ENCODE assay signal across 28 cellular contexts in the genomic region with DNA sequence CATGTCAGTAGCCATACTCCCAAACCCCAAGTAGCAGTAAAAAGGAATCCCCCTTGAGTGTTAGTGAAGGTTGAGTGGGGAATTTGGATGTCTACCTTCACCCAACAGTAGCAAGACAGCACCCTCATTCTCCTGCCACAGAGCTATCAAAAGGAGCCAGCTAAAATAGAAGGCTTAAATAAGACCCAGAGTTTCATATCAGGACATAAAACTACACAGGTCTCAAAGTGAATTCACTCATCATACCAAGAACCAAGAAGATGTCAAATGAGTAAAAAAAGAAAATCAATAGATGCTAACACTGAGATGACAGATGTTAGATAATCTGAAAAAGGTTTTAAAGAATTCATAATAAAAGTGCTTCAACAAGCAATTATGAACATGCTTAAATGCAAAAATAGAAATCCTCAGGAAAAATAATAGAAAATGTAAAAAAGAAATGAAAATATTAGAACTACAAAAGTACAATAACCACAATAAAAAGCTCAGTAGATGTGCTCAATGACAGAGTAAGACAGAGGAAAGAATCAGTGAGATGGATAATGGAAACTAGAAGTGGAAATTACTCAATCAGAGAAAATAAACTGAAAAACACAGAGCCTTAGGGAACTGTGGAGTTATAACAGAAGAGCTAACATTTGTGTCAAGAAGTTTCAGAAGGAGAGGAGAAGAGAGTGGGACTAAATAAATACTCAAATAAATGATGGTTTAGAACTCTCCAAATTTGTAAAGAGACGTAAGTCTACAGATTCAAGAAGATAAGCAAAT.
DNase-seq lines count a peak whose midpoint lies in the region; ATAC-seq, FAIRE-seq and TF ChIP-seq lines count a peak whose summit lies in the region.
"Had no signal": no experiment of that assay in that cellular context is flagged by ENCODE, and none has a peak within 500 bp of the region (broad histone marks: within the 10 kb centered on the region; RNA-seq: fewer than 3 reads in every experiment).

No MANE protein-coding gene starts in this region.

- TF ChIP-seq RAD21 in K562 (CRISPR knock-in tag; conservative IDR thresholded peaks at IDR 0.05 in 1 of 2, IDR thresholded peaks at IDR 0.05 in 1 of 2), result no peak

- peaks cover 2% of the 10 kb centered on the region for H3K27me3 Mint-ChIP-seq in activated CD4-positive, alpha-beta T cell treated with anti-CD3 and anti-CD28 coated beads, Interleukin-2, amount 10 ng/mL, durations not matched to agents 24 days and 14 days

- CTCF ChIA-PET in K562 (lab: Yijun Ruan, JAX; ENCODE audit: low intra/inter-chr PET ratio), result no interaction called here

- peaks cover 7% of the 10 kb centered on the region for H3K9me3 Mint-ChIP-seq in activated CD4-positive, alpha-beta T cell treated with anti-CD3 and anti-CD28 coated beads, Interleukin-2, amount 10 ng/mL, durations not matched to agents 24 days and 14 days
- H3K9me3 Mint-ChIP-seq: HFFc6 had no signal

- POLR2A ChIA-PET in K562 (lab: Yijun Ruan, JAX), result interaction anchor here (0.8 kb wide), 1 partner anchor 14 kb away, joined by 3 read pairs; no protein-coding TSS in a partner anchor

- no peak overlapping the region for H3K27ac ChIP-seq in K562 (ENCODE audit: extremely low read depth, low read depth, low read length)

- 0% methylated on average over 1 of the region's 1 CpG for WGBS in K562 (ENCODE audit: insufficient coverage, low coverage, missing lambda C conversion rate)

- peaks cover 7% of the 10 kb centered on the region for H3K4me1 Mint-ChIP-seq in activated CD4-positive, alpha-beta T cell treated with anti-CD3 and anti-CD28 coated beads, Interleukin-2, amount 10 ng/mL, durations not matched to agents 24 days and 14 days

- BruUV-seq in K562 (replicated peaks; lab: Mats Ljungman, UMichigan), result no TSS peak

- H3K36me3 ChIP-seq in K562 (ENCODE audit: control insufficient read depth, insufficient read depth, low read length) (no peaks in the 10 kb centered on the region), BE2C (no peaks in the 10 kb centered on the region)
- H3K36me3 ChIP-seq: HAP-1 had no signal

- no peak for FAIRE-seq in K562 (lab: Jason Lieb, UNC)
- FAIRE-seq: HTR-8/SVneo, RCC 7860 had no signal

- no peaks in the 10 kb centered on the region for H4K20me1 ChIP-seq in K562 (replicated peaks; ENCODE audit: control insufficient read depth, insufficient read depth, low read length)

- TF ChIP-seq POLR2A in K562 (conservative IDR thresholded peaks at IDR 0.05), result no peak

- no peaks in the 10 kb centered on the region for H3K9me1 ChIP-seq in K562 (ENCODE audit: control insufficient read depth, insufficient read depth, low read length)

- H3K27ac Mint-ChIP-seq in activated CD4-positive, alpha-beta T cell treated with anti-CD3 and anti-CD28 coated beads, Interleukin-2, amount 10 ng/mL, durations not matched to agents 24 days and 14 days, result peak overlapping the region; percentile 17
- H3K27ac Mint-ChIP-seq: HFFc6 had no signal

- H2AFZ ChIP-seq in K562 (ENCODE audit: low read depth, low read length), result no peak overlapping the region

- 0 out of 5 replicates have a peak, but pooled peaks cover 0 to 5% of the 10 kb centered on the region in 2 experiments for H3K27me3 ChIP-seq in K562 (ENCODE audit: control insufficient read depth in 2 of 2, insufficient read depth in 2 of 2, low read length in 2 of 2)
- H3K27me3 ChIP-seq in BE2C, result no peaks in the 10 kb centered on the region

- no peak overlapping the region for H3K4me2 ChIP-seq in K562 (ENCODE audit: insufficient read depth, low read length)
- H3K4me2 ChIP-seq: SK-N-SH had no signal

- DNase-seq in activated CD4-positive, alpha-beta T cell treated with anti-CD3 and anti-CD28 coated beads, Interleukin-2, amount 10 ng/mL, durations not matched to agents 24 days and 14 days, result no peak
- no peak for DNase-seq in activated CD4-positive, alpha-beta T cell treated with anti-CD3 and anti-CD28 coated beads, Interleukin-2, amount 50 U/mL, for 4 hours
- DNase-seq in K562 (ENCODE audit: extremely low read depth in 1 of 4, low spot score in 3 of 4) (no peak), NCI-H2227 (lab: John Stamatoyannopoulos, UW; ENCODE audit: unreplicated experiment) (no peak), BE2C (no peak)
- DNase-seq: 8988T, ACHN, Calu3, DMS79 treated with DMSO at 0.1 percent for 48 hours, GOT3, HFFc6, KBM-7, MV-4-11, NCI-H1105, NCI-H1436 treated with DMSO at 0.1 percent for 48 hours, NCI-H187 treated with DMSO at 0.1 percent for 48 hours, NCI-H2107, NCI-H446, NCI-H524 treated with DMSO at 0.1 percent for 48 hours, NCI-H774, SIG-M5, SK-N-SH had no signal

- intact Hi-C loops in activated CD4-positive, alpha-beta T cell treated with anti-CD3 and anti-CD28 coated beads, Interleukin-2, amount 10 ng/mL, durations not matched to agents 24 days and 14 days (cut with micrococcal nuclease), result no loop called here
- intact Hi-C loops in K562 (cut with micrococcal nuclease), result no loop called here

- no peaks in the 10 kb centered on the region for H3K4me1 ChIP-seq in K562 (replicated peaks in 1 of 2; ENCODE audit: control insufficient read depth in 2 of 2, insufficient read depth in 2 of 2, low read length in 2 of 2)
- no peaks in the 10 kb centered on the region for H3K4me1 ChIP-seq in BE2C
- H3K4me1 ChIP-seq: HAP-1 had no signal

- peak; percentile 54 for ATAC-seq in GM19351 (IDR thresholded peaks at IDR 0.05; ENCODE audit: unreplicated experiment)
- ATAC-seq in HG02885 (IDR thresholded peaks at IDR 0.05; ENCODE audit: poor library complexity, unreplicated experiment), result peak; percentile 62
- no peak for ATAC-seq in K562
- ATAC-seq in GM18907 (IDR thresholded peaks at IDR 0.05; ENCODE audit: unreplicated experiment), result no peak

- no peak overlapping the region for H3K4me3 Mint-ChIP-seq in activated CD4-positive, alpha-beta T cell treated with anti-CD3 and anti-CD28 coated beads, Interleukin-2, amount 10 ng/mL, durations not matched to agents 24 days and 14 days
- H3K4me3 Mint-ChIP-seq: HFFc6 had no signal

- no peak for TF ChIP-seq EP300 in K562 (IDR thresholded peaks at IDR 0.05; ENCODE audit: low read length)

- H3K9me3 ChIP-seq in K562 (replicated peaks; ENCODE audit: control insufficient read depth, insufficient read depth, low read depth, low read length), result no peaks in the 10 kb centered on the region
- H3K9me3 ChIP-seq in BE2C, result no peaks in the 10 kb centered on the region
- H3K9me3 ChIP-seq: HAP-1, SK-N-SH had no signal

- no peak for TF ChIP-seq CTCF in K562 (IDR thresholded peaks at IDR 0.05 in 2 of 3, conservative IDR thresholded peaks at IDR 0.05 in 1 of 3; ENCODE audit: insufficient read depth in 2 of 3, low read depth in 1 of 3, low read length in 3 of 3)
- no peak for TF ChIP-seq CTCF in BE2C (IDR thresholded peaks at IDR 0.05; ENCODE audit: low read depth, low read length)

- no peak overlapping the region for H3K9ac ChIP-seq in K562 (ENCODE audit: insufficient read depth in 1 of 2, low read depth in 2 of 2, low read length in 2 of 2)
- H3K9ac ChIP-seq: SK-N-SH had no signal

- no peaks in the 10 kb centered on the region for H3K36me3 Mint-ChIP-seq in activated CD4-positive, alpha-beta T cell treated with anti-CD3 and anti-CD28 coated beads, Interleukin-2, amount 10 ng/mL, durations not matched to agents 24 days and 14 days (ENCODE audit: low read depth)

- in situ Hi-C loops in K562 (cut with MboI), result no loop called here

- H3K79me2 ChIP-seq in K562 (ENCODE audit: control insufficient read depth, insufficient read depth, low read length), result no peaks in the 10 kb centered on the region

- H3K4me3 ChIP-seq in K562, result no peak overlapping the region
- H3K4me3 ChIP-seq in BE2C (ENCODE audit: low read depth, low read length), result no peak overlapping the region
- H3K4me3 ChIP-seq: HAP-1 had no signal

TF ChIP-seq in K562, 482 proteins besides CTCF, POLR2A, EP300 and RAD21:
- TF ChIP-seq ZNF316 (IDR thresholded peaks at IDR 0.05), result peak; percentile 20; the same call in 1 of the 2 replicates
- TF ChIP-seq HMG20A (CRISPR knock-in tag; conservative IDR thresholded peaks at IDR 0.05), result no peak
- no peak for TF ChIP-seq ZKSCAN1 (IDR thresholded peaks at IDR 0.05; ENCODE audit: low read depth, low read length)

Comparison
In these comparisons a context has a peak if more than half of its experiments do, and no peak if none do; other contexts are left out.
1. ATAC-seq: peak in GM19351 (single experiment) and HG02885 (single experiment); none in K562 (single experiment) and GM18907 (single experiment).